Comparison of ENCODE assay signal across 9 cellular contexts in the genomic region with DNA sequence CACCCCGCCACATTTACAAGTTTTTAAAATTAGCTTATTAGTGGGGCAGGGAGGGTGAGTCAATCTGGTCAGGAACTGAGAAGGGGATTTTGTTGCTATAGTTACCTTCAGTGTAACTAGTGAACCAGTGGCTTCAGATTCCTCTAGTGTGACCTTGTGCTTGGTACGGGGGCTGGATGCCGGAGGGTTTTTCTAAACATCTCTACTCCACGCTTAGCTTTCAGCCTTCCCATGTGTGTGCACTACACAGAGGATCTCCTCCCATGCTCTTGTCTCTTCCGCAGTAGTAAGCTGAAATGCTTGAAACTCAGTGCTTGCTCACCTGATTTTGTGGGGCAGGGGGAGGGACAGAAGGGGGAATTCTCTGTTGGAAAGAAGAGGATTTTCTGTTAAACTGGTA.
DNase-seq lines count a peak whose midpoint lies in the region; ATAC-seq and TF ChIP-seq lines count a peak whose summit lies in the region.
"Had no signal": no experiment of that assay in that cellular context is flagged by ENCODE, and none has a peak within 500 bp of the region (broad histone marks: within the 10 kb centered on the region; RNA-seq: fewer than 3 reads in every experiment).

No MANE protein-coding gene starts in this region.

- H3K4me3 ChIP-seq in GM23248 (no peak overlapping the region), mucosa of descending colon (no peak overlapping the region), coronary artery (no peak overlapping the region)

- H3K36me3 ChIP-seq in GM23248 (ENCODE audit: low read depth), result no peaks in the 10 kb centered on the region
- no peaks in the 10 kb centered on the region for H3K36me3 ChIP-seq in mucosa of descending colon (ENCODE audit: low read depth)
- H3K36me3 ChIP-seq: neutrophil had no signal

- in situ Hi-C loops in GM23248 (cut with MboI), result no loop called here

- peak overlapping the region; percentile 14 for H3K4me2 ChIP-seq in GM23248 (ENCODE audit: unreplicated experiment)

- TF ChIP-seq CTCF in mucosa of descending colon (IDR thresholded peaks at IDR 0.05) (no peak), coronary artery (IDR thresholded peaks at IDR 0.05) (no peak)

- H3K27me3 ChIP-seq in GM23248 (replicated peaks; ENCODE audit: insufficient read depth), result no peaks in the 10 kb centered on the region
- H3K27me3 ChIP-seq: neutrophil had no signal

- no peaks in the 10 kb centered on the region for H4K20me1 ChIP-seq in GM23248 (ENCODE audit: insufficient read depth)

- POLR2A ChIA-PET in HEK293T (lab: Yijun Ruan, JAX), result no interaction called here

- CTCF ChIA-PET in HEK293T (lab: Yijun Ruan, JAX), result interaction anchor here (0.9 to 2.0 kb wide), 2 partner anchors 16 to 25 kb away, joined by 3 to 9 read pairs; no protein-coding TSS in a partner anchor

- no peaks in the 10 kb centered on the region for H3K79me2 ChIP-seq in GM23248 (ENCODE audit: insufficient read depth)

- H3K4me1 ChIP-seq in GM23248 (ENCODE audit: insufficient read depth), result peaks cover 35% of the 10 kb centered on the region
- H3K4me1 ChIP-seq in mucosa of descending colon (ENCODE audit: low read depth), result peaks cover 19% of the 10 kb centered on the region

- H3K9me2 ChIP-seq in GM23248 (ENCODE audit: insufficient read depth), result no peaks in the 10 kb centered on the region

- intact Hi-C loops in mucosa of descending colon (cut with DNase I, micrococcal nuclease), result no loop called here

- no peak overlapping the region for H3K27ac ChIP-seq in GM23248
- H3K27ac ChIP-seq in coronary artery, result no peak overlapping the region
- H3K27ac ChIP-seq: neutrophil had no signal

- WGBS in GM23248 (ENCODE audit: low coverage in 1 of 2, low lambda C conversion rate in 2 of 2, missing lambda C conversion rate in 2 of 2), 2 experiments, result 82 to 84% methylated on average over 5 of the region's 5 CpGs

- DNase-seq in GM23248 (peak; percentile 28), NAMALWA (ENCODE audit: low spot score) (peak; percentile 47), mucosa of descending colon (no peak), NCI-H526 treated with DMSO at 0.1 percent for 48 hours (lab: John Stamatoyannopoulos, UW) (no peak), NCI-H1105 (lab: John Stamatoyannopoulos, UW) (no peak), coronary artery (ENCODE audit: low spot score) (no peak), HEK293T (ENCODE audit: extremely low spot score) (no peak)

- H3K9ac ChIP-seq in GM23248, result no peak overlapping the region

- H3K9me3 ChIP-seq in GM23248 (ENCODE audit: low read depth), result no peaks in the 10 kb centered on the region
- no peaks in the 10 kb centered on the region for H3K9me3 ChIP-seq in mucosa of descending colon
- H3K9me3 ChIP-seq: neutrophil had no signal

- peak; percentile 96 for ATAC-seq in GM18858 (IDR thresholded peaks at IDR 0.05; ENCODE audit: unreplicated experiment)
- ATAC-seq in mucosa of descending colon, result peak; percentile 19

- peaks cover 20% of the 10 kb centered on the region for H3F3A ChIP-seq in GM23248 (ENCODE audit: insufficient read depth)

- no peak overlapping the region for H2AFZ ChIP-seq in GM23248

TF ChIP-seq in HEK293T, 16 proteins besides CTCF, POLR2A, EP300 and RAD21:
- TF ChIP-seq L3MBTL2 (conservative IDR thresholded peaks at IDR 0.05) (no peak), SUZ12 (IDR thresholded peaks at IDR 0.05) (no peak), SP1 (IDR thresholded peaks at IDR 0.05) (no peak), FOXK2 (IDR thresholded peaks at IDR 0.05) (no peak), FOXM1 (IDR thresholded peaks at IDR 0.05; ENCODE audit: borderline replicate concordance) (no peak), BHLHE40 (IDR thresholded peaks at IDR 0.05; ENCODE audit: borderline replicate concordance) (no peak), ZNF384 (IDR thresholded peaks at IDR 0.05) (no peak), TARDBP (IDR thresholded peaks at IDR 0.05) (no peak), CTBP1 (IDR thresholded peaks at IDR 0.05; ENCODE audit: borderline replicate concordance) (no peak), NFRKB (IDR thresholded peaks at IDR 0.05) (no peak), ELF4 (IDR thresholded peaks at IDR 0.05) (no peak), LEF1 (IDR thresholded peaks at IDR 0.05; ENCODE audit: borderline replicate concordance) (no peak)

Comparison
In these comparisons a context has a peak if more than half of its experiments do, and no peak if none do; other contexts are left out.
1. DNase-seq: peak in GM23248 (single experiment) and NAMALWA (single experiment); none in mucosa of descending colon (0 of 3), NCI-H526 treated with DMSO at 0.1 percent for 48 hours (single experiment), NCI-H1105 (single experiment), coronary artery (single experiment) and HEK293T (single experiment).